In genomic region chr10:121928528-121928884, GRCh38 we compare ENCODE assay signal across 8 cellular contexts. TPM values are rescaled to one million over a fixed set of nuclear protein-coding genes. Genes with fewer than 3 reads are reported as not detected.
DNase-seq lines count a peak whose midpoint lies in the region; ATAC-seq and TF ChIP-seq lines count a peak whose summit lies in the region.

No MANE protein-coding gene starts in this region.

- peaks cover 46% of the 10 kb centered on the region for H3K79me2 ChIP-seq in hepatocyte

- peak overlapping the region; percentile 82 for H2AFZ ChIP-seq in hepatocyte

- peak overlapping the region; percentile 87 for H3K4me3 Mint-ChIP-seq in activated naive CD8-positive, alpha-beta T cell

- H3K9me3 ChIP-seq in hepatocyte (ENCODE audit: low read depth) (peaks cover 4% of the 10 kb centered on the region), skeletal muscle satellite cell (replicated peaks; ENCODE audit: low read length) (no peaks in the 10 kb centered on the region)

- TF ChIP-seq CTCF in hepatocyte (IDR thresholded peaks at IDR 0.05; ENCODE audit: poor library complexity) = no peak

- peak overlapping the region; percentile 87 for H3K27ac Mint-ChIP-seq in activated naive CD8-positive, alpha-beta T cell

- H3K4me3 ChIP-seq in hepatocyte = peak overlapping the region; percentile 59
- H3K4me3 ChIP-seq in skeletal muscle satellite cell (ENCODE audit: low read length) = peak overlapping the region; percentile 92

- ATAC-seq in GM18861 (IDR thresholded peaks at IDR 0.05; ENCODE audit: unreplicated experiment) = peak; percentile 14
- peak; percentile 4 for ATAC-seq in HG03460 (IDR thresholded peaks at IDR 0.05; ENCODE audit: unreplicated experiment)

- H3K9me3 Mint-ChIP-seq in activated naive CD8-positive, alpha-beta T cell (ENCODE audit: low read depth) = no peaks in the 10 kb centered on the region

- H3K4me1 ChIP-seq in hepatocyte (ENCODE audit: insufficient read depth) (peaks cover 34% of the 10 kb centered on the region), skeletal muscle satellite cell (ENCODE audit: control insufficient read depth, insufficient read depth, low read length) (peaks cover 6% of the 10 kb centered on the region)

- 15% methylated on average over 17 of the region's 20 CpGs for WGBS in hepatocyte (ENCODE audit: low lambda C conversion rate, missing lambda C conversion rate)

- H3K36me3 ChIP-seq in hepatocyte (replicated peaks; ENCODE audit: insufficient read depth, low read depth) (no peaks in the 10 kb centered on the region), skeletal muscle satellite cell (ENCODE audit: insufficient read depth, low read length) (peaks cover 3% of the 10 kb centered on the region)

- H3K4me2 ChIP-seq in hepatocyte (peak overlapping the region; percentile 86), skeletal muscle satellite cell (ENCODE audit: low read length) (peak overlapping the region; percentile 86)

- H3K4me1 Mint-ChIP-seq in activated naive CD8-positive, alpha-beta T cell (ENCODE audit: low read depth) = peaks cover 26% of the 10 kb centered on the region

- H3K9me2 ChIP-seq in hepatocyte (replicated peaks; ENCODE audit: insufficient read depth) = no peaks in the 10 kb centered on the region

- DNase-seq in Ammon's horn (ENCODE audit: low spot score) (peak; percentile 27), hepatocyte (ENCODE audit: low spot score) (no peak), UCSD-AML1 (lab: John Stamatoyannopoulos, UW; ENCODE audit: unreplicated experiment) (no peak)
- DNase-seq in activated CD8-positive, alpha-beta memory T cell treated with anti-CD3 and anti-CD28 coated beads, Interleukin-2, amount 50 U/mL, for 48 hours = no peak

- H3K27ac ChIP-seq in hepatocyte = peak overlapping the region; percentile 100

- H3K27me3 ChIP-seq in hepatocyte (no peaks in the 10 kb centered on the region), skeletal muscle satellite cell (ENCODE audit: control insufficient read depth, insufficient read depth, low read length) (no peaks in the 10 kb centered on the region)

- H3K9ac ChIP-seq in skeletal muscle satellite cell (ENCODE audit: low read depth, low read length) = peak overlapping the region; percentile 98

- no peaks in the 10 kb centered on the region for H3K27me3 Mint-ChIP-seq in activated naive CD8-positive, alpha-beta T cell

- H4K20me1 ChIP-seq in hepatocyte (ENCODE audit: insufficient read depth, poor library complexity, severe bottlenecking) = no peaks in the 10 kb centered on the region

- H3K36me3 Mint-ChIP-seq in activated naive CD8-positive, alpha-beta T cell = no peaks in the 10 kb centered on the region

RNA-seq across cellular contexts. Expression of gene ATE1, which starts 0.7 kb away (rescaled TPM):
- 41.7 and 48.9 TPM in 2 replicates for total RNA-seq in hepatocyte
- 13.0 and 16.9 TPM in 2 replicates for polyA plus RNA-seq in hepatocyte
- 21.0 and 24.6 TPM in 2 replicates for total RNA-seq in skeletal muscle satellite cell (2012; rRNA removed)

RNA-seq across cellular contexts. Expression of gene NSMCE4A, which starts 46.5 kb away (rescaled TPM):
- total RNA-seq in hepatocyte = 57.9 and 67.6 TPM in 2 replicates
- polyA plus RNA-seq in hepatocyte = 44.5 and 51.0 TPM in 2 replicates
- 37.0 and 41.5 TPM in 2 replicates for total RNA-seq in skeletal muscle satellite cell (2012; rRNA removed)
